ENCODE assay signal across 1 cellular context in genomic region chr14:95444132-95445129, GRCh38.
TF ChIP-seq lines count a peak whose summit lies in the region.

No MANE protein-coding gene starts in this region.

TF ChIP-seq in GM23338, 12 proteins besides CTCF, POLR2A, EP300 and RAD21 (continued from another document):
- TF ChIP-seq ZNF462 (CRISPR knock-in tag; IDR thresholded peaks at IDR 0.05) (no peak), NANOG (IDR thresholded peaks at IDR 0.05; ENCODE audit: borderline replicate concordance) (no peak)
